In genomic region chr4:102357637-102358036, GRCh38 we compare ENCODE assay signal across 2 cellular contexts.
A peak's percentile ranks its signal among the peaks of the same experiment; 100 is the strongest.
TF ChIP-seq lines count a peak whose summit lies in the region.

No MANE protein-coding gene starts in this region.

TF ChIP-seq in K562, 482 proteins besides CTCF, POLR2A, EP300 and RAD21:
- peak; percentile 89 for TF ChIP-seq ZNF512 (tag; IDR thresholded peaks at IDR 0.05)

TF ChIP-seq in HepG2, 621 proteins besides CTCF, POLR2A, EP300 and RAD21:
- TF ChIP-seq HNRNPK (IDR thresholded peaks at IDR 0.05; ENCODE audit: low read depth, low read length, poor library complexity, severe bottlenecking) = peak; percentile 37
